Comparison of ENCODE assay signal across 15 cellular contexts in the genomic region with DNA sequence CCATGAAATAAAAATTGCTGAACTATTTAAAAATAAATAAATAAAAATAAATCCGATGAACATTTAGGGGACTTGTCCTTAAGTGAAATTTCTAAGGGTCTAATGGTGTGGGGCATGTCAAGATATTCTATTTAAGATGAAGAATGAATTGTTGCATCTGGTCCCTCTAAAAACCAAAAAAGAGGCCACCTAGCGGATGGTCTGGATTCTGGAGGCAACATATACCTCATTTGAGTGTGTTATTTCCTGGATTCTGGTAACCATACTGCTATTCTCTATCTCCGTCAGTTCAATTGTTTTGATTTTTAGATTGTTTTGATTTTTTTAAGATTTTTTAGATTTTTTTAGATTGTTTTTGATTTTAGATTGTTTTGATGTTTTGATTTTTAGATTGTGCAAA. TPM values are rescaled to one million over a fixed set of nuclear protein-coding genes. Genes with fewer than 3 reads are reported as not detected.
A peak's percentile ranks its signal among the peaks of the same experiment; 100 is the strongest.
DNase-seq lines count a peak whose midpoint lies in the region; TF ChIP-seq lines count a peak whose summit lies in the region.
"Had no signal": no experiment of that assay in that cellular context is flagged by ENCODE, and none has a peak within 500 bp of the region (broad histone marks: within the 10 kb centered on the region; RNA-seq: fewer than 3 reads in every experiment).

No MANE protein-coding gene starts in this region.

- BruUV-seq in PC-9 (replicated peaks; lab: Mats Ljungman, UMichigan) = no TSS peak

- H3K36me3 Mint-ChIP-seq in glutamatergic neuron (ENCODE audit: unreplicated experiment) = no peaks in the 10 kb centered on the region

- CTCF ChIA-PET in PC-9 (lab: Charles Lee) = no interaction called here

- no peak for DNase-seq in GM12864 (ENCODE audit: low read depth)
- DNase-seq in HAP-1 (ENCODE audit: low spot score in 2 of 2) = peak; percentile 12 to 54
- DNase-seq in PC-9 = no peak
- DNase-seq in glutamatergic neuron = no peak
- no peak for DNase-seq in activated T-cell treated with anti-CD3 and anti-CD28 coated beads for 4 hours
- no peak for DNase-seq in Kasumi-1 (lab: John Stamatoyannopoulos, UW)
- DNase-seq in DMS79 (lab: John Stamatoyannopoulos, UW) = no peak
- no peak for DNase-seq in hypothalamus (lab: John Stamatoyannopoulos, UW)
- DNase-seq: activated CD4-positive, alpha-beta memory T cell treated with anti-CD3 and anti-CD28 coated beads, Interleukin-2, amount 10 ng/mL, durations not matched to agents 7 days and 5 days; activated naive CD4-positive, alpha-beta T cell treated with anti-CD3 and anti-CD28 coated beads, Interleukin-2, amount 50 U/mL, for 16 hours; left ventricle myocardium inferior; T-helper 2 cell had no signal

- no peaks in the 10 kb centered on the region for H3K27me3 Mint-ChIP-seq in glutamatergic neuron (ENCODE audit: unreplicated experiment)
- H3K27me3 Mint-ChIP-seq: activated CD4-positive, alpha-beta memory T cell treated with anti-CD3 and anti-CD28 coated beads, Interleukin-2, amount 10 ng/mL, durations not matched to agents 7 days and 5 days had no signal

- H3K27ac Mint-ChIP-seq in glutamatergic neuron (ENCODE audit: unreplicated experiment) = no peak overlapping the region
- H3K27ac Mint-ChIP-seq: activated CD4-positive, alpha-beta memory T cell treated with anti-CD3 and anti-CD28 coated beads, Interleukin-2, amount 10 ng/mL, durations not matched to agents 7 days and 5 days had no signal

- H2AFZ ChIP-seq in PC-9 = no peak overlapping the region

- in situ Hi-C loops in HAP-1 (cut with MboI; ENCODE audit: low sequenced_read_pairs) = no loop called here

- H3K79me2 ChIP-seq in PC-9 (ENCODE audit: low read depth) = no peaks in the 10 kb centered on the region

- POLR2A ChIA-PET in PC-9 (lab: Charles Lee; ENCODE audit: unreplicated experiment) = no interaction called here

- no peak overlapping the region for H3K4me3 ChIP-seq in GM12864 (ENCODE audit: low read depth, low read length)
- H3K4me3 ChIP-seq in HAP-1 = no peak overlapping the region
- no peak overlapping the region for H3K4me3 ChIP-seq in PC-9
- H3K4me3 ChIP-seq: gastroesophageal sphincter, left ventricle myocardium inferior had no signal

- intact Hi-C loops in PC-9 (cut with micrococcal nuclease; ENCODE audit: unreplicated experiment) = loop anchor here (10.0 kb wide), 1 partner anchor 234 kb away; no protein-coding TSS in a partner anchor

- H3K4me1 ChIP-seq in HAP-1 (no peaks in the 10 kb centered on the region), PC-9 (replicated peaks; ENCODE audit: insufficient read depth) (no peaks in the 10 kb centered on the region)
- H3K4me1 ChIP-seq: Caco-2, gastroesophageal sphincter, left ventricle myocardium inferior had no signal

- no peak overlapping the region for H3K27ac ChIP-seq in PC-9
- H3K27ac ChIP-seq: gastroesophageal sphincter, left ventricle myocardium inferior had no signal

- no peaks in the 10 kb centered on the region for H4K20me1 ChIP-seq in PC-9 (ENCODE audit: insufficient read depth)

- no peaks in the 10 kb centered on the region for H3K4me1 Mint-ChIP-seq in glutamatergic neuron (ENCODE audit: low read depth, unreplicated experiment)
- H3K4me1 Mint-ChIP-seq: activated CD4-positive, alpha-beta memory T cell treated with anti-CD3 and anti-CD28 coated beads, Interleukin-2, amount 10 ng/mL, durations not matched to agents 7 days and 5 days had no signal

- no peaks in the 10 kb centered on the region for H3K9me3 Mint-ChIP-seq in glutamatergic neuron (ENCODE audit: unreplicated experiment)
- H3K9me3 Mint-ChIP-seq: activated CD4-positive, alpha-beta memory T cell treated with anti-CD3 and anti-CD28 coated beads, Interleukin-2, amount 10 ng/mL, durations not matched to agents 7 days and 5 days had no signal

- H3K27me3 ChIP-seq in HAP-1 (ENCODE audit: low read depth) (no peaks in the 10 kb centered on the region), PC-9 (ENCODE audit: insufficient read depth, low read depth) (no peaks in the 10 kb centered on the region)
- H3K27me3 ChIP-seq: gastroesophageal sphincter had no signal

- H3K36me3 ChIP-seq in HAP-1 (replicated peaks) (no peaks in the 10 kb centered on the region), PC-9 (ENCODE audit: low read depth) (no peaks in the 10 kb centered on the region)
- H3K36me3 ChIP-seq: gastroesophageal sphincter, left ventricle myocardium inferior had no signal

- H3K4me2 ChIP-seq in PC-9 = no peak overlapping the region

- no peaks in the 10 kb centered on the region for H3K9me3 ChIP-seq in HAP-1
- H3K9me3 ChIP-seq in PC-9 (ENCODE audit: insufficient read depth, low read depth) = no peaks in the 10 kb centered on the region
- H3K9me3 ChIP-seq: Caco-2, gastroesophageal sphincter, left ventricle myocardium inferior had no signal

- H3K4me3 Mint-ChIP-seq in glutamatergic neuron (ENCODE audit: unreplicated experiment) = no peak overlapping the region
- H3K4me3 Mint-ChIP-seq: activated CD4-positive, alpha-beta memory T cell treated with anti-CD3 and anti-CD28 coated beads, Interleukin-2, amount 10 ng/mL, durations not matched to agents 7 days and 5 days had no signal

- 0 out of 2 replicates have a peak, but pooled peaks cover 4% of the 10 kb centered on the region for H3K9me2 ChIP-seq in PC-9 (ENCODE audit: insufficient read depth)

- peak; percentile 13 for TF ChIP-seq CTCF in GM12864 (IDR thresholded peaks at IDR 0.05; ENCODE audit: low read depth, low read length, missing control alignments)
- peak; percentile 33; the same call in 1 of the 2 replicates for TF ChIP-seq CTCF in PC-9 (conservative IDR thresholded peaks at IDR 0.05)
- TF ChIP-seq CTCF in glutamatergic neuron (IDR thresholded peaks at IDR 0.05; ENCODE audit: partially characterized antibody, unreplicated experiment) = peak; percentile 17

- H3F3A ChIP-seq in PC-9 (ENCODE audit: insufficient read depth, low read depth) = no peaks in the 10 kb centered on the region

RNA-seq across cellular contexts. Expression of a gene that starts 28.3 kb away (rescaled TPM):
- not detected in 2 replicates for total RNA-seq in PC-9 (2021)
- total RNA-seq in glutamatergic neuron (ENCODE audit: unreplicated experiment) = not detected
- total RNA-seq: activated CD4-positive, alpha-beta memory T cell treated with anti-CD3 and anti-CD28 coated beads, Interleukin-2, amount 10 ng/mL, durations not matched to agents 7 days and 5 days; Caco-2; NCI-H460 had no signal

Comparison
In these comparisons a context has a peak if more than half of its experiments do, and no peak if none do; other contexts are left out.
1. DNase-seq: peak in HAP-1 (2 of 2); none in GM12864 (single experiment), PC-9 (0 of 2), glutamatergic neuron (single experiment), activated T-cell treated with anti-CD3 and anti-CD28 coated beads for 4 hours (single experiment), Kasumi-1 (0 of 2), DMS79 (single experiment) and hypothalamus (0 of 51).
2. Peak in every context shown above with its lines, with median percentiles within 50 percentile points of each other: CTCF ChIP-seq.